ENCODE assay signal across 1 cellular context in genomic region chr6:36028088-36028886, GRCh38.
TF ChIP-seq lines count a peak whose summit lies in the region.

No MANE protein-coding gene starts in this region.

TF ChIP-seq in HepG2, 621 proteins besides CTCF, POLR2A, EP300 and RAD21 (continued from another document and continues in another):
- TF ChIP-seq SIX1 (CRISPR knock-in tag; IDR thresholded peaks at IDR 0.05; ENCODE audit: borderline replicate concordance) (no peak), DPF2 (CRISPR knock-in tag; IDR thresholded peaks at IDR 0.05; ENCODE audit: borderline replicate concordance, low read depth) (no peak), ZBTB21 (CRISPR knock-in tag; IDR thresholded peaks at IDR 0.05) (no peak), ZNF44 (CRISPR knock-in tag; IDR thresholded peaks at IDR 0.05) (0 out of 2 replicates have a peak, but pooled peaks have one; percentile 64), ZNF205 (CRISPR knock-in tag; IDR thresholded peaks at IDR 0.05) (no peak), ZNF710 (CRISPR knock-in tag; IDR thresholded peaks at IDR 0.05; ENCODE audit: borderline replicate concordance) (peak; percentile 4; the same call in 1 of the 2 replicates), ZBTB3 (CRISPR knock-in tag; IDR thresholded peaks at IDR 0.05; ENCODE audit: borderline replicate concordance, low read depth) (no peak), ZKSCAN5 (CRISPR knock-in tag; IDR thresholded peaks at IDR 0.05) (no peak), MTF2 (CRISPR knock-in tag; IDR thresholded peaks at IDR 0.05; ENCODE audit: borderline replicate concordance) (no peak; the same call in 1 of the 2 replicates), ZNF296 (CRISPR knock-in tag; conservative IDR thresholded peaks at IDR 0.05) (0 out of 2 replicates have a peak, but pooled peaks have one; percentile 60), BRD4 (CRISPR knock-in tag; IDR thresholded peaks at IDR 0.05) (0 out of 2 replicates have a peak, but pooled peaks have one; percentile 30), ZNF572 (CRISPR knock-in tag; IDR thresholded peaks at IDR 0.05) (peak; percentile 44; the same call in 1 of the 2 replicates), HOXA9 (CRISPR knock-in tag; IDR thresholded peaks at IDR 0.05; ENCODE audit: borderline replicate concordance) (no peak), NCOR1 (IDR thresholded peaks at IDR 0.05; ENCODE audit: borderline replicate concordance, low read length) (no peak), HNRNPK (IDR thresholded peaks at IDR 0.05; ENCODE audit: low read depth, low read length, poor library complexity, severe bottlenecking) (no peak), TOPORS (CRISPR knock-in tag; IDR thresholded peaks at IDR 0.05) (no peak), NFYC (CRISPR knock-in tag; IDR thresholded peaks at IDR 0.05) (no peak), ZNF574 (CRISPR knock-in tag; IDR thresholded peaks at IDR 0.05) (no peak), ZNF709 (CRISPR knock-in tag; IDR thresholded peaks at IDR 0.05) (no peak), FOXO1 (CRISPR knock-in tag; IDR thresholded peaks at IDR 0.05) (peak; percentile 18), PHF5A (CRISPR knock-in tag; IDR thresholded peaks at IDR 0.05; ENCODE audit: low read depth, unreplicated experiment) (no peak), ZNF512 (CRISPR knock-in tag; IDR thresholded peaks at IDR 0.05) (no peak), RELA (CRISPR knock-in tag; IDR thresholded peaks at IDR 0.05) (no peak), GMEB2 (CRISPR knock-in tag; IDR thresholded peaks at IDR 0.05; ENCODE audit: low read depth) (no peak), ZNF780A (CRISPR knock-in tag; IDR thresholded peaks at IDR 0.05) (no peak), MBNL3 (CRISPR knock-in tag; conservative IDR thresholded peaks at IDR 0.05) (no peak), MTA1 (CRISPR knock-in tag; IDR thresholded peaks at IDR 0.05; ENCODE audit: borderline replicate concordance) (no peak; the same call in 1 of the 2 replicates), ARID3A (IDR thresholded peaks at IDR 0.05; ENCODE audit: low read depth, low read length) (no peak), CEBPG (CRISPR knock-in tag; IDR thresholded peaks at IDR 0.05) (peak; percentile 43; the same call in 1 of the 2 replicates), CAMTA2 (CRISPR knock-in tag; IDR thresholded peaks at IDR 0.05; ENCODE audit: borderline replicate concordance) (no peak), HNRNPUL1 (IDR thresholded peaks at IDR 0.05; ENCODE audit: low read depth, low read length) (no peak), TEAD2 (CRISPR knock-in tag; IDR thresholded peaks at IDR 0.05) (no peak)
- TF ChIP-seq, protein P1, sequence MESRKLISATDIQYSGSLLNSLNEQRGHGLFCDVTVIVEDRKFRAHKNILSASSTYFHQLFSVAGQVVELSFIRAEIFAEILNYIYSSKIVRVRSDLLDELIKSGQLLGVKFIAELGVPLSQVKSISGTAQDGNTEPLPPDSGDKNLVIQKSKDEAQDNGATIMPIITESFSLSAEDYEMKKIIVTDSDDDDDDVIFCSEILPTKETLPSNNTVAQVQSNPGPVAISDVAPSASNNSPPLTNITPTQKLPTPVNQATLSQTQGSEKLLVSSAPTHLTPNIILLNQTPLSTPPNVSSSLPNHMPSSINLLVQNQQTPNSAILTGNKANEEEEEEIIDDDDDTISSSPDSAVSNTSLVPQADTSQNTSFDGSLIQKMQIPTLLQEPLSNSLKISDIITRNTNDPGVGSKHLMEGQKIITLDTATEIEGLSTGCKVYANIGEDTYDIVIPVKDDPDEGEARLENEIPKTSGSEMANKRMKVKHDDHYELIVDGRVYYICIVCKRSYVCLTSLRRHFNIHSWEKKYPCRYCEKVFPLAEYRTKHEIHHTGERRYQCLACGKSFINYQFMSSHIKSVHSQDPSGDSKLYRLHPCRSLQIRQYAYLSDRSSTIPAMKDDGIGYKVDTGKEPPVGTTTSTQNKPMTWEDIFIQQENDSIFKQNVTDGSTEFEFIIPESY (CRISPR knock-in tag; IDR thresholded peaks at IDR 0.05) = no peak
- TF ChIP-seq, protein P2, sequence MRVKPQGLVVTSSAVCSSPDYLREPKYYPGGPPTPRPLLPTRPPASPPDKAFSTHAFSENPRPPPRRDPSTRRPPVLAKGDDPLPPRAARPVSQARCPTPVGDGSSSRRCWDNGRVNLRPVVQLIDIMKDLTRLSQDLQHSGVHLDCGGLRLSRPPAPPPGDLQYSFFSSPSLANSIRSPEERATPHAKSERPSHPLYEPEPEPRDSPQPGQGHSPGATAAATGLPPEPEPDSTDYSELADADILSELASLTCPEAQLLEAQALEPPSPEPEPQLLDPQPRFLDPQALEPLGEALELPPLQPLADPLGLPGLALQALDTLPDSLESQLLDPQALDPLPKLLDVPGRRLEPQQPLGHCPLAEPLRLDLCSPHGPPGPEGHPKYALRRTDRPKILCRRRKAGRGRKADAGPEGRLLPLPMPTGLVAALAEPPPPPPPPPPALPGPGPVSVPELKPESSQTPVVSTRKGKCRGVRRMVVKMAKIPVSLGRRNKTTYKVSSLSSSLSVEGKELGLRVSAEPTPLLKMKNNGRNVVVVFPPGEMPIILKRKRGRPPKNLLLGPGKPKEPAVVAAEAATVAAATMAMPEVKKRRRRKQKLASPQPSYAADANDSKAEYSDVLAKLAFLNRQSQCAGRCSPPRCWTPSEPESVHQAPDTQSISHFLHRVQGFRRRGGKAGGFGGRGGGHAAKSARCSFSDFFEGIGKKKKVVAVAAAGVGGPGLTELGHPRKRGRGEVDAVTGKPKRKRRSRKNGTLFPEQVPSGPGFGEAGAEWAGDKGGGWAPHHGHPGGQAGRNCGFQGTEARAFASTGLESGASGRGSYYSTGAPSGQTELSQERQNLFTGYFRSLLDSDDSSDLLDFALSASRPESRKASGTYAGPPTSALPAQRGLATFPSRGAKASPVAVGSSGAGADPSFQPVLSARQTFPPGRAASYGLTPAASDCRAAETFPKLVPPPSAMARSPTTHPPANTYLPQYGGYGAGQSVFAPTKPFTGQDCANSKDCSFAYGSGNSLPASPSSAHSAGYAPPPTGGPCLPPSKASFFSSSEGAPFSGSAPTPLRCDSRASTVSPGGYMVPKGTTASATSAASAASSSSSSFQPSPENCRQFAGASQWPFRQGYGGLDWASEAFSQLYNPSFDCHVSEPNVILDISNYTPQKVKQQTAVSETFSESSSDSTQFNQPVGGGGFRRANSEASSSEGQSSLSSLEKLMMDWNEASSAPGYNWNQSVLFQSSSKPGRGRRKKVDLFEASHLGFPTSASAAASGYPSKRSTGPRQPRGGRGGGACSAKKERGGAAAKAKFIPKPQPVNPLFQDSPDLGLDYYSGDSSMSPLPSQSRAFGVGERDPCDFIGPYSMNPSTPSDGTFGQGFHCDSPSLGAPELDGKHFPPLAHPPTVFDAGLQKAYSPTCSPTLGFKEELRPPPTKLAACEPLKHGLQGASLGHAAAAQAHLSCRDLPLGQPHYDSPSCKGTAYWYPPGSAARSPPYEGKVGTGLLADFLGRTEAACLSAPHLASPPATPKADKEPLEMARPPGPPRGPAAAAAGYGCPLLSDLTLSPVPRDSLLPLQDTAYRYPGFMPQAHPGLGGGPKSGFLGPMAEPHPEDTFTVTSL (CRISPR knock-in tag; IDR thresholded peaks at IDR 0.05; ENCODE audit: borderline replicate concordance) = no peak
- TF ChIP-seq, protein P3, sequence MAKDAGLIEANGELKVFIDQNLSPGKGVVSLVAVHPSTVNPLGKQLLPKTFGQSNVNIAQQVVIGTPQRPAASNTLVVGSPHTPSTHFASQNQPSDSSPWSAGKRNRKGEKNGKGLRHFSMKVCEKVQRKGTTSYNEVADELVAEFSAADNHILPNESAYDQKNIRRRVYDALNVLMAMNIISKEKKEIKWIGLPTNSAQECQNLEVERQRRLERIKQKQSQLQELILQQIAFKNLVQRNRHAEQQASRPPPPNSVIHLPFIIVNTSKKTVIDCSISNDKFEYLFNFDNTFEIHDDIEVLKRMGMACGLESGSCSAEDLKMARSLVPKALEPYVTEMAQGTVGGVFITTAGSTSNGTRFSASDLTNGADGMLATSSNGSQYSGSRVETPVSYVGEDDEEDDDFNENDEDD (CRISPR knock-in tag; IDR thresholded peaks at IDR 0.05; ENCODE audit: borderline replicate concordance) = no peak
- TF ChIP-seq, protein P4, sequence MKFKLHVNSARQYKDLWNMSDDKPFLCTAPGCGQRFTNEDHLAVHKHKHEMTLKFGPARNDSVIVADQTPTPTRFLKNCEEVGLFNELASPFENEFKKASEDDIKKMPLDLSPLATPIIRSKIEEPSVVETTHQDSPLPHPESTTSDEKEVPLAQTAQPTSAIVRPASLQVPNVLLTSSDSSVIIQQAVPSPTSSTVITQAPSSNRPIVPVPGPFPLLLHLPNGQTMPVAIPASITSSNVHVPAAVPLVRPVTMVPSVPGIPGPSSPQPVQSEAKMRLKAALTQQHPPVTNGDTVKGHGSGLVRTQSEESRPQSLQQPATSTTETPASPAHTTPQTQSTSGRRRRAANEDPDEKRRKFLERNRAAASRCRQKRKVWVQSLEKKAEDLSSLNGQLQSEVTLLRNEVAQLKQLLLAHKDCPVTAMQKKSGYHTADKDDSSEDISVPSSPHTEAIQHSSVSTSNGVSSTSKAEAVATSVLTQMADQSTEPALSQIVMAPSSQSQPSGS (CRISPR knock-in tag; IDR thresholded peaks at IDR 0.05) = no peak
- TF ChIP-seq, protein P5, sequence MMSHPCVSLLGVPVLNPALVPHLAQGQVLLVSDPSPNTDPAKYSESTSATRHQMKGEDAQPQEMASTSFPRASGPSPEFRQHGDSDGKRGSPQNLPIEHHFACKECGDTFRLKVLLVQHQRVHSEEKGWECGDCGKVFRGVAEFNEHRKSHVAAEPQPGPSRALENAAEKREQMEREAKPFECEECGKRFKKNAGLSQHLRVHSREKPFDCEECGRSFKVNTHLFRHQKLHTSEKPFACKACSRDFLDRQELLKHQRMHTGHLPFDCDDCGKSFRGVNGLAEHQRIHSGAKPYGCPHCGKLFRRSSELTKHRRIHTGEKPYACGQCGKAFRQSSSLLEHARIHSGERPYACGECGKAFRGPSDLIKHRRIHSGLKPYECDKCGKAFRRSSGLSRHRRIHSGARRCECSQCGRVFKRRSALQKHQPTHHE (CRISPR knock-in tag; IDR thresholded peaks at IDR 0.05; ENCODE audit: borderline replicate concordance) = no peak
